ENCODE assay signal across 9 cellular contexts in genomic region chr1:197521118-197521739, GRCh38.
A peak's percentile ranks its signal among the peaks of the same experiment; 100 is the strongest.
DNase-seq lines count a peak whose midpoint lies in the region; ATAC-seq and TF ChIP-seq lines count a peak whose summit lies in the region.
"Had no signal": no experiment of that assay in that cellular context is flagged by ENCODE, and none has a peak within 500 bp of the region (broad histone marks: within the 10 kb centered on the region; RNA-seq: fewer than 3 reads in every experiment).

No MANE protein-coding gene starts in this region.

- in situ Hi-C loops in brain microvascular endothelial cell (cut with HindIII; ENCODE audit: low pct_ligation_motif_present, low sequenced_read_pairs): no loop called here

- H3K9me3 Mint-ChIP-seq in Calu3 (ENCODE audit: low read depth, unreplicated experiment): no peaks in the 10 kb centered on the region
- H3K9me3 Mint-ChIP-seq: stimulated activated naive B cell treated with anti-CD40 and anti-IgM and Interleukin-4, amounts not matched to agents 10 μg/mL and 1 μg/mL and 100 μg/mL, for 72 hours had no signal

- intact Hi-C loops in Calu3 (cut with micrococcal nuclease; ENCODE audit: unreplicated experiment): loop anchor here (1.0 to 5.0 kb wide), 5 partner anchors 119 to 1178 kb away; no protein-coding TSS in a partner anchor

- no peak overlapping the region for H3K27ac ChIP-seq in brain microvascular endothelial cell
- no peak overlapping the region for H3K27ac ChIP-seq in lung (ENCODE audit: low read depth in 1 of 2, low read length in 1 of 2)
- no peak overlapping the region for H3K27ac ChIP-seq in gastroesophageal sphincter

- BruUV-seq in Calu3 (replicated peaks; lab: Mats Ljungman, UMichigan): no TSS peak

- H3K27ac Mint-ChIP-seq in Calu3 (ENCODE audit: unreplicated experiment): no peak overlapping the region
- H3K27ac Mint-ChIP-seq: stimulated activated naive B cell treated with anti-CD40 and anti-IgM and Interleukin-4, amounts not matched to agents 10 μg/mL and 1 μg/mL and 100 μg/mL, for 72 hours had no signal

- H3K9me3 ChIP-seq in lung (ENCODE audit: control insufficient read depth in 2 of 2, insufficient read depth in 1 of 2, low read length in 1 of 2) (no peaks in the 10 kb centered on the region), gastroesophageal sphincter (no peaks in the 10 kb centered on the region)

- DNase-seq in Calu3 (peak; percentile 51), NCI-H345 (lab: John Stamatoyannopoulos, UW) (peak; percentile 15), brain microvascular endothelial cell (peak; percentile 34), lung (ENCODE audit: low spot score) (no peak), ecto neural progenitor cell (ENCODE audit: low spot score) (no peak)
- DNase-seq: stimulated activated naive B cell treated with anti-CD40 and anti-IgM and Interleukin-4, amounts not matched to agents 10 μg/mL and 1 μg/mL and 100 μg/mL, for 72 hours had no signal

- WGBS in lung, 2 donors: 43 to 47% methylated on average over 2 of the region's 2 CpGs
- 43 to 51% methylated on average over 2 of the region's 2 CpGs for WGBS in gastroesophageal sphincter (ENCODE audit: low coverage in 1 of 2), 2 donors

- TF ChIP-seq CTCF in Calu3 (IDR thresholded peaks at IDR 0.05; ENCODE audit: unreplicated experiment) (peak; percentile 72), brain microvascular endothelial cell (IDR thresholded peaks at IDR 0.05; ENCODE audit: low read depth, low read length, missing control alignments) (peak; percentile 64), lung (IDR thresholded peaks at IDR 0.05; ENCODE audit: control extremely low read depth, extremely low read depth) (peak; percentile 31), gastroesophageal sphincter (IDR thresholded peaks at IDR 0.05) (peak in 1 of 4 experiments; percentile 57)

- ATAC-seq in GM18511 (IDR thresholded peaks at IDR 0.05; ENCODE audit: unreplicated experiment) (peak; percentile 75), HG02938 (IDR thresholded peaks at IDR 0.05; ENCODE audit: unreplicated experiment) (peak; percentile 86), lung (ENCODE audit: insufficient read depth, low FRiP score) (no peak), gastroesophageal sphincter (no peak)

- no peaks in the 10 kb centered on the region for H3K27me3 ChIP-seq in brain microvascular endothelial cell (replicated peaks)
- H3K27me3 ChIP-seq in lung (ENCODE audit: control insufficient read depth, insufficient read depth): no peaks in the 10 kb centered on the region
- H3K27me3 ChIP-seq in gastroesophageal sphincter: no peaks in the 10 kb centered on the region

- CTCF ChIA-PET in Calu3 (lab: Charles Lee): no interaction called here

- H3K4me1 ChIP-seq in lung (ENCODE audit: control insufficient read depth in 2 of 2, insufficient read depth in 2 of 2, low read length in 2 of 2) (no peaks in the 10 kb centered on the region), gastroesophageal sphincter (no peaks in the 10 kb centered on the region)

- no peak for TF ChIP-seq EP300 in gastroesophageal sphincter (IDR thresholded peaks at IDR 0.05)

- no peaks in the 10 kb centered on the region for H3K36me3 Mint-ChIP-seq in Calu3 (ENCODE audit: insufficient read depth, unreplicated experiment)
- H3K36me3 Mint-ChIP-seq: stimulated activated naive B cell treated with anti-CD40 and anti-IgM and Interleukin-4, amounts not matched to agents 10 μg/mL and 1 μg/mL and 100 μg/mL, for 72 hours had no signal

- TF ChIP-seq POLR2A in gastroesophageal sphincter (IDR thresholded peaks at IDR 0.05): no peak

- H3K36me3 ChIP-seq in brain microvascular endothelial cell (replicated peaks) (no peaks in the 10 kb centered on the region), lung (ENCODE audit: control insufficient read depth in 2 of 2, insufficient read depth in 2 of 2, low read length in 2 of 2) (no peaks in the 10 kb centered on the region), gastroesophageal sphincter (no peaks in the 10 kb centered on the region)

- H3K27me3 Mint-ChIP-seq in Calu3 (ENCODE audit: unreplicated experiment): no peaks in the 10 kb centered on the region
- H3K27me3 Mint-ChIP-seq: stimulated activated naive B cell treated with anti-CD40 and anti-IgM and Interleukin-4, amounts not matched to agents 10 μg/mL and 1 μg/mL and 100 μg/mL, for 72 hours had no signal

- no peaks in the 10 kb centered on the region for H3K4me1 Mint-ChIP-seq in Calu3 (ENCODE audit: low read depth, unreplicated experiment)
- H3K4me1 Mint-ChIP-seq: stimulated activated naive B cell treated with anti-CD40 and anti-IgM and Interleukin-4, amounts not matched to agents 10 μg/mL and 1 μg/mL and 100 μg/mL, for 72 hours had no signal

- no peak overlapping the region for H3K4me3 Mint-ChIP-seq in Calu3 (ENCODE audit: low read depth, unreplicated experiment)
- H3K4me3 Mint-ChIP-seq: stimulated activated naive B cell treated with anti-CD40 and anti-IgM and Interleukin-4, amounts not matched to agents 10 μg/mL and 1 μg/mL and 100 μg/mL, for 72 hours had no signal

- no peak overlapping the region for H3K4me3 ChIP-seq in brain microvascular endothelial cell (ENCODE audit: low read depth, low read length)
- H3K4me3 ChIP-seq in lung: no peak overlapping the region
- no peak overlapping the region for H3K4me3 ChIP-seq in gastroesophageal sphincter

Comparison
In these comparisons a context has a peak if more than half of its experiments do, and no peak if none do; other contexts are left out.
1. DNase-seq: peak in Calu3 (single experiment), NCI-H345 (single experiment) and brain microvascular endothelial cell (single experiment); none in lung (single experiment) and ecto neural progenitor cell (single experiment).
2. ATAC-seq: peak in GM18511 (single experiment) and HG02938 (single experiment); none in lung (single experiment) and gastroesophageal sphincter (single experiment).